In genomic region chr17:6910987-6911603, GRCh38 we compare ENCODE assay signal across 8 cellular contexts.
DNase-seq lines count a peak whose midpoint lies in the region; ATAC-seq and TF ChIP-seq lines count a peak whose summit lies in the region.

No MANE protein-coding gene starts in this region.

- POLR2A ChIA-PET in AG04450 (lab: Yijun Ruan, JAX) (no interaction called here), Panc1 (lab: Charles Lee) (no interaction called here)

- H3K9me3 ChIP-seq in AG04450 (ENCODE audit: control insufficient read depth, insufficient read depth, low read length) (no peaks in the 10 kb centered on the region; the same call in 1 of the 2 replicates), Panc1 (ENCODE audit: control insufficient read depth, insufficient read depth, low read depth, low read length) (no peaks in the 10 kb centered on the region), esophagus muscularis mucosa (no peaks in the 10 kb centered on the region)

- no peak overlapping the region for H3K4me3 ChIP-seq in AG04450 (ENCODE audit: low read depth, low read length)
- no peak overlapping the region for H3K4me3 ChIP-seq in Panc1 (ENCODE audit: low read depth in 2 of 2, low read length in 2 of 2)
- no peak overlapping the region for H3K4me3 ChIP-seq in esophagus muscularis mucosa

- peak; percentile 76 for TF ChIP-seq CTCF in AG04450 (IDR thresholded peaks at IDR 0.05; ENCODE audit: low read depth, low read length)
- TF ChIP-seq CTCF in Panc1 (IDR thresholded peaks at IDR 0.05) = peak; percentile 74; the same call in 1 of the 2 replicates
- peak; percentile 35 to 65 (median 57) for TF ChIP-seq CTCF in esophagus muscularis mucosa (IDR thresholded peaks at IDR 0.05)

- ATAC-seq in Panc1 (peak; percentile 55; the same call in 1 of the 2 replicates), GM21360 (IDR thresholded peaks at IDR 0.05; ENCODE audit: unreplicated experiment) (no peak)

- in situ Hi-C loops in Panc1 (cut with HindIII; ENCODE audit: low pct_unique_long_range_greater_than_20kb, low sequenced_read_pairs) = no loop called here

- DNase-seq in AG04450 (ENCODE audit: low read depth, low spot score) (no peak), H4 (ENCODE audit: low spot score) (peak; percentile 14), Panc1 (ENCODE audit: low read depth, low spot score) (peak; percentile 33), esophagus muscularis mucosa (ENCODE audit: extremely low spot score) (no peak), putamen (ENCODE audit: low spot score) (peak; percentile 13), posterior cingulate gyrus (no peak), COLO668 (lab: John Stamatoyannopoulos, UW; ENCODE audit: unreplicated experiment) (no peak)

- 4% methylated on average over 2 of the region's 2 CpGs for WGBS in esophagus muscularis mucosa

- H3K27me3 ChIP-seq in AG04450 (ENCODE audit: control insufficient read depth, insufficient read depth, low read length) (peaks cover 5% of the 10 kb centered on the region), Panc1 (ENCODE audit: control insufficient read depth, insufficient read depth, low read length) (no peaks in the 10 kb centered on the region), esophagus muscularis mucosa (peaks cover 0 to 51% (median 2%) of the 10 kb centered on the region in 4 donors)

- H3K27ac ChIP-seq in AG04450 (ENCODE audit: low read depth, low read length) (no peak overlapping the region), Panc1 (ENCODE audit: low read length) (no peak overlapping the region), esophagus muscularis mucosa (replicated peaks in 1 of 4) (no peak overlapping the region)

- H3K4me1 ChIP-seq in Panc1 (ENCODE audit: control insufficient read depth, insufficient read depth, low read length) (no peaks in the 10 kb centered on the region), esophagus muscularis mucosa (peaks cover 6 to 12% (median 10%) of the 10 kb centered on the region in 4 donors)

- intact Hi-C loops in Panc1 (cut with micrococcal nuclease; ENCODE audit: unreplicated experiment) = loop anchor here (5.0 kb wide), 1 partner anchor 111 kb away; the partner anchor contains the start of gene BCL6B
- intact Hi-C loops in esophagus muscularis mucosa (cut with DNase I) = loop anchor here (2.0 to 5.0 kb wide), 4 partner anchors 94 to 244 kb away; partner anchors contain the start of gene BCL6B
- intact Hi-C loops in posterior cingulate gyrus (cut with DNase I) = loop anchor here (2.0 to 5.0 kb wide), 2 partner anchors 94 to 111 kb away; partner anchors contain the start of gene BCL6B

- no peaks in the 10 kb centered on the region for H3K36me3 ChIP-seq in Panc1 (ENCODE audit: control insufficient read depth, insufficient read depth, low read length)
- H3K36me3 ChIP-seq in esophagus muscularis mucosa = no peaks in the 10 kb centered on the region

- CTCF ChIA-PET in AG04450 (lab: Charles Lee) = interaction anchor here (0.6 to 3.2 kb wide), 60 partner anchors 9 to 668 kb away, joined by 3 to 175 read pairs (median 5); partner anchors contain the start of genes ALOX12, BCL6B and RNASEK
- CTCF ChIA-PET in Panc1 (lab: Charles Lee) = interaction anchor here (0.5 to 1.5 kb wide), 7 partner anchors 12 to 111 kb away, joined by 3 to 11 read pairs (median 5); no protein-coding TSS in a partner anchor

- no TSS peak for BruUV-seq in Panc1 (replicated peaks; lab: Mats Ljungman, UMichigan)

- TF ChIP-seq EP300 in esophagus muscularis mucosa (IDR thresholded peaks at IDR 0.05) = no peak

- no peak for TF ChIP-seq POLR2A in esophagus muscularis mucosa (IDR thresholded peaks at IDR 0.05; ENCODE audit: low read depth)

Comparison
In these comparisons a context has a peak if more than half of its experiments do, and no peak if none do; other contexts are left out.
1. DNase-seq: peak in H4 (single experiment), Panc1 (single experiment) and putamen (single experiment); none in AG04450 (single experiment), esophagus muscularis mucosa (single experiment), posterior cingulate gyrus (0 of 10) and COLO668 (single experiment).
2. Peak in every context shown above with its lines, with median percentiles within 50 percentile points of each other: CTCF ChIP-seq.